In the genomic region with DNA sequence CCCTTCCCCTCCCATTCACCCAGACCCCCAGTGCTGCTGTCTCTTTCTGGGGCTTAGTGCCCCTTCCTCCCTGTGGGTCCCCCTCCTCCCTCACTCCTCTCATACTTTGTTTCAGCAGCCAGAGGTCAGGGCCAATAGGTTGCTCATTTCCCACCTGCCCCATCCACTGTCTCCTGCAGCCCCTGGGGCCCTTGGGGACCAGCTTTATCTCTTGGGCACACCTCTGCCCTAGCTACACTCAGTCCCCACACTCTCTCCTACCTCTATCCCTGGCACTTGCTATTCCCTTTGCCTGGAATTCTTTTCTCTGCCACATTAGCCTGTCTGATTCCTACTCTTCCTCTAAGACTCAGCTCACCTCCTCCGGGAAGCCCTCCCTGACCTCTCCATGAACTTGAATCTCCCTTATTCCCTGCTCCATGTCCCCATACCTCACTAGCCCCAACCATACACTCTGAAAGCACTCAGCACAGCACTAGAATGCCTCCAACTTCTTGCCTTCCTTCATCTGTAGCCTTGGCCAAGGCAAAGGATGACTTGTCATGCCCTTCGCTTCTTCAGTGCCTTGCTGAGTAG, we compare ENCODE assay signal across 22 cellular contexts. TPM values are rescaled to one million over a fixed set of nuclear protein-coding genes. Genes with fewer than 3 reads are reported as not detected.
DNase-seq lines count a peak whose midpoint lies in the region; ATAC-seq, FAIRE-seq and TF ChIP-seq lines count a peak whose summit lies in the region.
"Had no signal": no experiment of that assay in that cellular context is flagged by ENCODE, and none has a peak within 500 bp of the region (broad histone marks: within the 10 kb centered on the region; RNA-seq: fewer than 3 reads in every experiment).

No MANE protein-coding gene starts in this region.

- H3K27me3 ChIP-seq in heart right ventricle = peaks cover 0 to 5% (median 0%) of the 10 kb centered on the region in 7 donors
- no peaks in the 10 kb centered on the region for H3K27me3 ChIP-seq in Panc1 (ENCODE audit: control insufficient read depth, insufficient read depth, low read length)
- H3K27me3 ChIP-seq: BE2C, SJSA1 had no signal

- FAIRE-seq in kidney (lab: Jason Lieb, UNC) = no peak
- FAIRE-seq: GM12891, GM19239, H54 had no signal

- CTCF ChIA-PET in Panc1 (lab: Charles Lee) = no interaction called here

- TF ChIP-seq CTCF in heart right ventricle (IDR thresholded peaks at IDR 0.05) (no peak), Panc1 (IDR thresholded peaks at IDR 0.05) (no peak), kidney (IDR thresholded peaks at IDR 0.05; ENCODE audit: borderline replicate concordance, extremely low read depth, insufficient read depth) (no peak), GM10266 (IDR thresholded peaks at IDR 0.05; ENCODE audit: control insufficient read depth, insufficient read depth, low read depth, missing control alignments) (no peak)

- H3K9me3 ChIP-seq in heart right ventricle (peaks cover 0 to 11% (median 0%) of the 10 kb centered on the region in 11 donors), Panc1 (ENCODE audit: control insufficient read depth, insufficient read depth, low read depth, low read length) (no peaks in the 10 kb centered on the region), kidney (ENCODE audit: control insufficient read depth in 1 of 2, low read length in 2 of 2) (no peaks in the 10 kb centered on the region)
- H3K9me3 ChIP-seq: BE2C, SJSA1 had no signal

- intact Hi-C loops in cardiac septum (cut with DNase I) (no loop called here), heart right ventricle (cut with DNase I) (loop anchor here in 1 of 10 donors (1.0 kb wide), 1 partner anchor 32 kb away; no protein-coding TSS in a partner anchor), Panc1 (cut with micrococcal nuclease; ENCODE audit: unreplicated experiment) (no loop called here), kidney (cut with DNase I) (no loop called here)

- H3K27ac ChIP-seq in heart right ventricle (no peak overlapping the region), Panc1 (ENCODE audit: low read length) (no peak overlapping the region), kidney (ENCODE audit: low read depth in 2 of 2, low read length in 2 of 2) (no peak overlapping the region)
- H3K27ac ChIP-seq: SJSA1 had no signal

- H3K36me3 ChIP-seq in heart right ventricle (peaks cover 0 to 95% (median 0%) of the 10 kb centered on the region in 9 donors), Panc1 (ENCODE audit: control insufficient read depth, insufficient read depth, low read length) (0 out of 2 replicates have a peak, but pooled peaks cover 3% of the 10 kb centered on the region), kidney (ENCODE audit: control insufficient read depth in 1 of 2, insufficient read depth in 2 of 2, low read length in 2 of 2) (peaks cover 3 to 23% of the 10 kb centered on the region in 2 donors)
- H3K36me3 ChIP-seq: BE2C had no signal

- H3K9ac ChIP-seq in kidney (ENCODE audit: low read length in 2 of 2) = no peak overlapping the region

- H3K4me3 ChIP-seq in heart right ventricle (no peak overlapping the region), Panc1 (ENCODE audit: low read depth in 2 of 2, low read length in 2 of 2) (no peak overlapping the region), kidney (ENCODE audit: low read length in 2 of 2) (no peak overlapping the region)
- H3K4me3 ChIP-seq: SJSA1 had no signal

- ATAC-seq in heart right ventricle (no peak), Panc1 (no peak), GM21723 (IDR thresholded peaks at IDR 0.05; ENCODE audit: unreplicated experiment) (no peak)
- ATAC-seq in activated naive CD4-positive, alpha-beta T cell treated with anti-CD3 and anti-CD28 coated beads, Interleukin-2, amount 50 U/mL, for 72 hours = no peak
- ATAC-seq: CD8-positive, alpha-beta T cell had no signal

- TSS peak; percentile 79 for BruUV-seq in Panc1 (replicated peaks; lab: Mats Ljungman, UMichigan)

- DNase-seq in cardiac septum (ENCODE audit: low spot score) (peak; percentile 63), heart right ventricle (no peak), Panc1 (ENCODE audit: low read depth, low spot score) (no peak), kidney (peak; percentile 21), NCI-H1092 (lab: John Stamatoyannopoulos, UW) (no peak), GM10266 (ENCODE audit: extremely low spot score) (no peak)
- DNase-seq in activated naive CD4-positive, alpha-beta T cell treated with anti-CD3 and anti-CD28 coated beads, Interleukin-2, amount 50 U/mL, for 72 hours (ENCODE audit: low spot score in 2 of 2) = no peak
- DNase-seq: BE2C; Calu3; CD8-positive, alpha-beta T cell; EL; NCI-H1417; NCI-H187; NCI-H226; NCI-H524 treated with DMSO at 0.1 percent for 48 hours; SW 1271 had no signal

- in situ Hi-C loops in Panc1 (cut with HindIII; ENCODE audit: low pct_unique_long_range_greater_than_20kb, low sequenced_read_pairs) = no loop called here

- no peaks in the 10 kb centered on the region for H3K36me3 Mint-ChIP-seq in activated naive CD4-positive, alpha-beta T cell treated with anti-CD3 and anti-CD28 coated beads, Interleukin-2, amount 50 U/mL, for 72 hours
- H3K36me3 Mint-ChIP-seq: CD8-positive, alpha-beta T cell had no signal

- POLR2A ChIA-PET in Panc1 (lab: Charles Lee) = no interaction called here

- H3K27ac Mint-ChIP-seq in activated naive CD4-positive, alpha-beta T cell treated with anti-CD3 and anti-CD28 coated beads, Interleukin-2, amount 50 U/mL, for 72 hours = no peak overlapping the region
- H3K27ac Mint-ChIP-seq: CD8-positive, alpha-beta T cell had no signal

- peaks cover 0 to 4% of the 10 kb centered on the region in 2 donors for H3K9me3 Mint-ChIP-seq in activated naive CD4-positive, alpha-beta T cell treated with anti-CD3 and anti-CD28 coated beads, Interleukin-2, amount 50 U/mL, for 72 hours

- H3K4me1 ChIP-seq in heart right ventricle = peaks cover 0 to 13% (median 5%) of the 10 kb centered on the region in 9 donors
- no peaks in the 10 kb centered on the region for H3K4me1 ChIP-seq in Panc1 (ENCODE audit: control insufficient read depth, insufficient read depth, low read length)
- peaks cover 0 to 12% of the 10 kb centered on the region in 2 donors for H3K4me1 ChIP-seq in kidney (ENCODE audit: control insufficient read depth in 1 of 2, insufficient read depth in 1 of 2, low read depth in 1 of 2, low read length in 2 of 2)
- H3K4me1 ChIP-seq: BE2C had no signal

- 97 to 99% methylated on average over 2 of the region's 2 CpGs for WGBS in heart right ventricle, 2 donors

RNA-seq across cellular contexts. Expression of a gene that starts 14.6 kb away (rescaled TPM):
- total RNA-seq in cardiac septum (4.3 TPM), heart right ventricle (10 to 100 TPM in 1 of 10 donors, 1 to 10 TPM in 8, under 1 TPM in 1; 0.77 to 17.8 (median 2.4) TPM), Panc1 (2021; ENCODE audit: unreplicated experiment) (183 TPM), kidney (221 TPM)
- polyA plus RNA-seq in heart right ventricle (1 to 10 TPM; 6.1 to 9.9 TPM), kidney (ENCODE audit: insufficient read depth, low read depth, low replicate concordance) (242 TPM)
- polyA plus RNA-seq in Panc1 (2012; ENCODE audit: insufficient read length) = 194 TPM
- total RNA-seq in activated naive CD4-positive, alpha-beta T cell treated with anti-CD3 and anti-CD28 coated beads, Interleukin-2, amount 50 U/mL, for 72 hours = under 1 TPM; 0.33 to 0.34 TPM

RNA-seq across cellular contexts. Expression of a gene that starts 23.9 kb away (rescaled TPM):
- total RNA-seq in cardiac septum = 0.19 TPM
- total RNA-seq in heart right ventricle = under 1 TPM in 5 of 10 donors, not detected in 5; 0.21 to 0.52 (median 0.32) TPM
- under 1 TPM; 0.04 to 0.73 TPM for polyA plus RNA-seq in heart right ventricle
- 1.1 TPM for total RNA-seq in Panc1 (2021; ENCODE audit: unreplicated experiment)
- polyA plus RNA-seq in Panc1 (2012; ENCODE audit: insufficient read length) = 2.0 TPM
- 0.47 TPM for total RNA-seq in kidney
- polyA plus RNA-seq in kidney (ENCODE audit: insufficient read depth, low read depth, low replicate concordance) = 0.24 TPM
- total RNA-seq in activated naive CD4-positive, alpha-beta T cell treated with anti-CD3 and anti-CD28 coated beads, Interleukin-2, amount 50 U/mL, for 72 hours = not detected
- total RNA-seq: A172; Calu3; CD8-positive, alpha-beta T cell; SJSA1 had no signal

RNA-seq across cellular contexts. Expression of a gene that starts 49.0 kb away (rescaled TPM):
- 0.86 TPM for total RNA-seq in cardiac septum
- 1 to 10 TPM; 1.3 to 7.6 (median 5.6) TPM for total RNA-seq in heart right ventricle
- 1 to 10 TPM; 1.3 to 9.2 TPM for polyA plus RNA-seq in heart right ventricle
- total RNA-seq in Panc1 (2021; ENCODE audit: unreplicated experiment) = 6.4 TPM
- polyA plus RNA-seq in Panc1 (2012; ENCODE audit: insufficient read length) = 6.5 TPM
- total RNA-seq in kidney = 2.1 TPM
- 6.0 TPM for polyA plus RNA-seq in kidney (ENCODE audit: insufficient read depth, low read depth, low replicate concordance)
- 1 to 10 TPM; 3.0 to 6.2 TPM for total RNA-seq in activated naive CD4-positive, alpha-beta T cell treated with anti-CD3 and anti-CD28 coated beads, Interleukin-2, amount 50 U/mL, for 72 hours

Comparison
In these comparisons a context has a peak if more than half of its experiments do, and no peak if none do; other contexts are left out.
1. DNase-seq: peak in cardiac septum (single experiment) and kidney (single experiment); none in heart right ventricle (0 of 2), Panc1 (single experiment), NCI-H1092 (single experiment), activated naive CD4-positive, alpha-beta T cell treated with anti-CD3 and anti-CD28 coated beads, Interleukin-2, amount 50 U/mL, for 72 hours (0 of 2) and GM10266 (single experiment).